Comparison of ENCODE assay signal across 11 cellular contexts in the genomic region with DNA sequence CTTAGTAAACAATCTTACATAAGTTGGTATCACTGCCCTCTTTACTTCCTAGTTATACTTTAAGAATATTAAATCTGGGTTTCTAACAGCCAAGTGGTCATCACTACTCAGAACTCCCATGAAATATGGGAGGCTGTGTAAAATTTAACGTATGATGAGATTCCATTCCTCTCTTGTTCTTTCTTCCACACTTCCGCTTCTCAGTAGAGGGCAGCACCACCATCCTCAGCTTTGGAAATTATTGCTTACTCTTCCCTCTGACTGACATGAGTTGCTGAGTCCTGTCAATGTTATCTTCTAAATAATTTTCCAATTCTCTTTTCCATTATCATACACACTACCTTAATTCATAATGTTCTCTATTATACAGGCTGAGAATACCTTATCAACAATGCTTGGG.
DNase-seq lines count a peak whose midpoint lies in the region; ATAC-seq and TF ChIP-seq lines count a peak whose summit lies in the region.
"Had no signal": no experiment of that assay in that cellular context is flagged by ENCODE, and none has a peak within 500 bp of the region (broad histone marks: within the 10 kb centered on the region; RNA-seq: fewer than 3 reads in every experiment).

No MANE protein-coding gene starts in this region.

- no peaks in the 10 kb centered on the region for H3K36me3 Mint-ChIP-seq in activated naive CD4-positive, alpha-beta T cell treated with anti-CD3 and anti-CD28 coated beads, Interleukin-2, amount 50 U/mL, for 72 hours

- no peaks in the 10 kb centered on the region for H4K20me1 ChIP-seq in OCI-LY3 (ENCODE audit: insufficient read depth, low read length)

- peaks cover 5% of the 10 kb centered on the region for H3K4me1 ChIP-seq in OCI-LY3 (ENCODE audit: low read length)

- TF ChIP-seq CTCF in AG09319 (IDR thresholded peaks at IDR 0.05; ENCODE audit: low read depth, low read length) (peak; percentile 4), GM06990 (IDR thresholded peaks at IDR 0.05; ENCODE audit: insufficient read depth, low read length, poor library complexity, severe bottlenecking) (peak; percentile 33), OCI-LY3 (IDR thresholded peaks at IDR 0.05; ENCODE audit: low read depth, low read length) (peak; percentile 70)

- no peak overlapping the region for H3K4me3 ChIP-seq in GM06990 (replicated peaks; ENCODE audit: low read depth, low read length)
- H3K4me3 ChIP-seq in OCI-LY3 (ENCODE audit: low read length): no peak overlapping the region
- H3K4me3 ChIP-seq: heart left ventricle had no signal

- no peaks in the 10 kb centered on the region for H3K9me3 Mint-ChIP-seq in activated naive CD4-positive, alpha-beta T cell treated with anti-CD3 and anti-CD28 coated beads, Interleukin-2, amount 50 U/mL, for 72 hours

- no peak overlapping the region for H3K4me2 ChIP-seq in OCI-LY3 (ENCODE audit: low read length)
- H3K4me2 ChIP-seq: KMS-11 had no signal

- no peak overlapping the region for H2AFZ ChIP-seq in OCI-LY3 (ENCODE audit: low read depth, low read length)

- DNase-seq in AG09319 (ENCODE audit: extremely low read depth, low read depth): no peak
- DNase-seq in GM06990 (ENCODE audit: extremely low read depth, insufficient read length): no peak
- peak; percentile 30 for DNase-seq in foreskin melanocyte
- DNase-seq in sciatic nerve (ENCODE audit: low spot score): no peak
- no peak for DNase-seq in DMS79 (lab: John Stamatoyannopoulos, UW)
- no peak for DNase-seq in activated naive CD4-positive, alpha-beta T cell treated with anti-CD3 and anti-CD28 coated beads, Interleukin-2, amount 50 U/mL, for 72 hours (ENCODE audit: low spot score in 2 of 2)
- DNase-seq: heart left ventricle, right cardiac atrium had no signal

- no peaks in the 10 kb centered on the region for H3K79me2 ChIP-seq in OCI-LY3 (ENCODE audit: low read length)

- ATAC-seq in sciatic nerve (no peak), HG02885 (IDR thresholded peaks at IDR 0.05; ENCODE audit: poor library complexity, unreplicated experiment) (no peak)
- ATAC-seq in activated naive CD4-positive, alpha-beta T cell treated with anti-CD3 and anti-CD28 coated beads, Interleukin-2, amount 50 U/mL, for 72 hours: no peak
- ATAC-seq: right cardiac atrium had no signal

- H3K9ac ChIP-seq in OCI-LY3 (ENCODE audit: low read length): no peak overlapping the region
- H3K9ac ChIP-seq: KMS-11 had no signal

- H3K27me3 ChIP-seq in GM06990 (replicated peaks; ENCODE audit: control insufficient read depth, insufficient read depth, low read length) (no peaks in the 10 kb centered on the region), OCI-LY3 (ENCODE audit: low read depth, low read length) (no peaks in the 10 kb centered on the region)
- H3K27me3 ChIP-seq: heart left ventricle had no signal

- no peaks in the 10 kb centered on the region for H3K9me3 ChIP-seq in OCI-LY3 (ENCODE audit: insufficient read depth, low read length)
- H3K9me3 ChIP-seq: heart left ventricle had no signal

- intact Hi-C loops in sciatic nerve (cut with DNase I): no loop called here

- no peak overlapping the region for H3K27ac Mint-ChIP-seq in activated naive CD4-positive, alpha-beta T cell treated with anti-CD3 and anti-CD28 coated beads, Interleukin-2, amount 50 U/mL, for 72 hours

- no peaks in the 10 kb centered on the region for H3K36me3 ChIP-seq in GM06990 (ENCODE audit: control insufficient read depth, insufficient read depth, low read length)
- no peaks in the 10 kb centered on the region for H3K36me3 ChIP-seq in OCI-LY3 (replicated peaks; ENCODE audit: low read depth, low read length)
- H3K36me3 ChIP-seq: heart left ventricle had no signal

- H3K27ac ChIP-seq in OCI-LY3 (ENCODE audit: low read length): no peak overlapping the region
- H3K27ac ChIP-seq: heart left ventricle, KMS-11 had no signal

Comparison
In these comparisons a context has a peak if more than half of its experiments do, and no peak if none do; other contexts are left out.
1. CTCF ChIP-seq: peak in every context shown above with its lines; median percentile 70 in OCI-LY3; 33 in GM06990; 4 in AG09319.